9 cellular contexts compared by ENCODE assay signal in genomic region chr18:48137354-48138208, GRCh38.
A peak's percentile ranks its signal among the peaks of the same experiment; 100 is the strongest.
DNase-seq lines count a peak whose midpoint lies in the region; TF ChIP-seq lines count a peak whose summit lies in the region.
"Had no signal": no experiment of that assay in that cellular context is flagged by ENCODE, and none has a peak within 500 bp of the region (broad histone marks: within the 10 kb centered on the region; RNA-seq: fewer than 3 reads in every experiment).

No MANE protein-coding gene starts in this region.

- H3K9me3 ChIP-seq in stomach, result no peaks in the 10 kb centered on the region
- no peaks in the 10 kb centered on the region for H3K9me3 ChIP-seq in neuronal stem cell (replicated peaks in 1 of 2; ENCODE audit: control insufficient read depth in 2 of 2, insufficient read depth in 1 of 2, low read depth in 1 of 2, low read length in 2 of 2)

- H3K4me2 ChIP-seq in neuronal stem cell (ENCODE audit: insufficient read depth, low read length, poor library complexity, severe bottlenecking), result no peak overlapping the region

- no peak overlapping the region for H2BK12ac ChIP-seq in neuronal stem cell (ENCODE audit: low read length)

- CTCF ChIA-PET in activated CD4-positive, alpha-beta memory T cell treated with anti-CD3 and anti-CD28 coated beads for 36 hours (lab: Charles Lee), result no interaction called here
- CTCF ChIA-PET in activated CD4-positive, alpha-beta memory T cell treated with anti-CD3 and anti-CD28 coated beads, Interleukin-2, amount 10 ng/mL, durations not matched to agents 7 days and 5 days (lab: Charles Lee), result no interaction called here

- no peak overlapping the region for H2BK15ac ChIP-seq in neuronal stem cell (ENCODE audit: low read length)

- peaks cover 51% of the 10 kb centered on the region for H3K27me3 Mint-ChIP-seq in activated CD4-positive, alpha-beta memory T cell treated with anti-CD3 and anti-CD28 coated beads for 36 hours
- H3K27me3 Mint-ChIP-seq in activated CD4-positive, alpha-beta memory T cell treated with anti-CD3 and anti-CD28 coated beads, Interleukin-2, amount 10 ng/mL, durations not matched to agents 7 days and 5 days, result peaks cover 71% of the 10 kb centered on the region
- H3K27me3 Mint-ChIP-seq in activated naive CD8-positive, alpha-beta T cell treated with anti-CD3 and anti-CD28 coated beads for 36 hours, result peaks cover 65% of the 10 kb centered on the region

- no peak overlapping the region for H2AK5ac ChIP-seq in neuronal stem cell (ENCODE audit: low read depth, low read length)

- H3K4me1 Mint-ChIP-seq in activated CD4-positive, alpha-beta memory T cell treated with anti-CD3 and anti-CD28 coated beads for 36 hours (ENCODE audit: low read depth), result peaks cover 18% of the 10 kb centered on the region
- peaks cover 55% of the 10 kb centered on the region for H3K4me1 Mint-ChIP-seq in activated CD4-positive, alpha-beta memory T cell treated with anti-CD3 and anti-CD28 coated beads, Interleukin-2, amount 10 ng/mL, durations not matched to agents 7 days and 5 days
- peaks cover 14% of the 10 kb centered on the region for H3K4me1 Mint-ChIP-seq in activated naive CD8-positive, alpha-beta T cell treated with anti-CD3 and anti-CD28 coated beads for 36 hours

- TF ChIP-seq POLR2A in stomach (IDR thresholded peaks at IDR 0.05), result no peak

- no peak overlapping the region for H3K14ac ChIP-seq in neuronal stem cell (ENCODE audit: low read length)

- H3K27me3 ChIP-seq in stomach, result peaks cover 0 to 34% (median 18%) of the 10 kb centered on the region in 3 donors
- H3K27me3 ChIP-seq in neuronal stem cell (ENCODE audit: control insufficient read depth in 3 of 3, insufficient read depth in 3 of 3, low read depth in 1 of 3, low read length in 3 of 3), result peaks cover 15 to 76% (median 49%) of the 10 kb centered on the region in 3 experiments

- TF ChIP-seq EP300 in stomach (IDR thresholded peaks at IDR 0.05), result no peak

- POLR2A ChIA-PET in activated CD4-positive, alpha-beta memory T cell treated with anti-CD3 and anti-CD28 coated beads for 36 hours (lab: Charles Lee), result no interaction called here
- POLR2A ChIA-PET in activated CD4-positive, alpha-beta memory T cell treated with anti-CD3 and anti-CD28 coated beads, Interleukin-2, amount 10 ng/mL, durations not matched to agents 7 days and 5 days (lab: Charles Lee), result interaction anchor here (1.0 kb wide), 1 partner anchor 14 kb away, joined by 3 read pairs; no protein-coding TSS in a partner anchor

- intact Hi-C loops in activated CD4-positive, alpha-beta memory T cell treated with anti-CD3 and anti-CD28 coated beads for 36 hours (cut with micrococcal nuclease), result no loop called here
- intact Hi-C loops in stomach (cut with DNase I; ENCODE audit: low total_unique reads), result no loop called here

- TF ChIP-seq CTCF in stomach (IDR thresholded peaks at IDR 0.05), result no peak

- H3K4me3 Mint-ChIP-seq in activated CD4-positive, alpha-beta memory T cell treated with anti-CD3 and anti-CD28 coated beads for 36 hours, result peak overlapping the region; percentile 17
- H3K4me3 Mint-ChIP-seq in activated CD4-positive, alpha-beta memory T cell treated with anti-CD3 and anti-CD28 coated beads, Interleukin-2, amount 10 ng/mL, durations not matched to agents 7 days and 5 days, result no peak overlapping the region
- peak overlapping the region; percentile 38 for H3K4me3 Mint-ChIP-seq in activated naive CD8-positive, alpha-beta T cell treated with anti-CD3 and anti-CD28 coated beads for 36 hours

- no peak overlapping the region for H4K8ac ChIP-seq in neuronal stem cell (ENCODE audit: low read depth, low read length)

- WGBS in stomach, 5 donors, result 29 to 51% (median 45%) methylated on average over 13 of the region's 13 CpGs
- no CpG with 5 or more reads among the region's 13 CpGs for WGBS in neuronal stem cell (ENCODE audit: extremely low coverage in 2 of 2, insufficient read length in 2 of 2, insufficient replicate concordance in 1 of 2), 2 donors

- no peak for DNase-seq in activated CD4-positive, alpha-beta memory T cell treated with anti-CD3 and anti-CD28 coated beads for 36 hours
- no peak for DNase-seq in activated CD4-positive, alpha-beta memory T cell treated with anti-CD3 and anti-CD28 coated beads, Interleukin-2, amount 10 ng/mL, durations not matched to agents 7 days and 5 days
- no peak for DNase-seq in activated naive CD8-positive, alpha-beta T cell treated with anti-CD3 and anti-CD28 coated beads for 36 hours
- DNase-seq in left kidney (ENCODE audit: low read depth, low spot score) (peak; percentile 80), stomach (peak; percentile 69), superior temporal gyrus (ENCODE audit: extremely low spot score) (no peak), neuronal stem cell (ENCODE audit: low spot score) (no peak)
- no peak for DNase-seq in effector CD4-positive, alpha-beta T cell
- DNase-seq: NCI-H446 treated with DMSO at 0.1 percent for 48 hours had no signal

- no peaks in the 10 kb centered on the region for H3K79me1 ChIP-seq in neuronal stem cell (ENCODE audit: low read depth, low read length)

- no peak overlapping the region for H3K27ac Mint-ChIP-seq in activated CD4-positive, alpha-beta memory T cell treated with anti-CD3 and anti-CD28 coated beads for 36 hours
- no peak overlapping the region for H3K27ac Mint-ChIP-seq in activated CD4-positive, alpha-beta memory T cell treated with anti-CD3 and anti-CD28 coated beads, Interleukin-2, amount 10 ng/mL, durations not matched to agents 7 days and 5 days
- H3K27ac Mint-ChIP-seq in activated naive CD8-positive, alpha-beta T cell treated with anti-CD3 and anti-CD28 coated beads for 36 hours, result no peak overlapping the region

- no peaks in the 10 kb centered on the region for H3K36me3 Mint-ChIP-seq in activated CD4-positive, alpha-beta memory T cell treated with anti-CD3 and anti-CD28 coated beads for 36 hours
- no peaks in the 10 kb centered on the region for H3K36me3 Mint-ChIP-seq in activated CD4-positive, alpha-beta memory T cell treated with anti-CD3 and anti-CD28 coated beads, Interleukin-2, amount 10 ng/mL, durations not matched to agents 7 days and 5 days (ENCODE audit: low read depth)
- no peaks in the 10 kb centered on the region for H3K36me3 Mint-ChIP-seq in activated naive CD8-positive, alpha-beta T cell treated with anti-CD3 and anti-CD28 coated beads for 36 hours

- H4K91ac ChIP-seq in neuronal stem cell (ENCODE audit: low read depth, low read length, poor library complexity), result no peak overlapping the region

- H3K27ac ChIP-seq in stomach (peak overlapping the region; percentile 78 to 90 (median 87)), neuronal stem cell (replicated peaks; ENCODE audit: low read length) (no peak overlapping the region)

- H3K4me3 ChIP-seq in stomach, result peak overlapping the region; percentile 59 to 68 (median 64)
- no peak overlapping the region for H3K4me3 ChIP-seq in neuronal stem cell (ENCODE audit: low read length in 2 of 2)

- no peak overlapping the region for H3K4ac ChIP-seq in neuronal stem cell (ENCODE audit: low read length)

- H2AFZ ChIP-seq in neuronal stem cell (ENCODE audit: low read length), result no peak overlapping the region

- H2BK120ac ChIP-seq in neuronal stem cell (ENCODE audit: low read depth, low read length), result no peak overlapping the region

- no peak overlapping the region for H2BK5ac ChIP-seq in neuronal stem cell (ENCODE audit: low read length)

- H3K9ac ChIP-seq in neuronal stem cell (ENCODE audit: low read depth, low read length, poor library complexity), result no peak overlapping the region

- H3K23ac ChIP-seq in neuronal stem cell (ENCODE audit: low read depth, low read length, poor library complexity), result no peak overlapping the region

- no peaks in the 10 kb centered on the region for H3K9me3 Mint-ChIP-seq in activated CD4-positive, alpha-beta memory T cell treated with anti-CD3 and anti-CD28 coated beads for 36 hours
- H3K9me3 Mint-ChIP-seq in activated CD4-positive, alpha-beta memory T cell treated with anti-CD3 and anti-CD28 coated beads, Interleukin-2, amount 10 ng/mL, durations not matched to agents 7 days and 5 days, result no peaks in the 10 kb centered on the region
- H3K9me3 Mint-ChIP-seq in activated naive CD8-positive, alpha-beta T cell treated with anti-CD3 and anti-CD28 coated beads for 36 hours, result no peaks in the 10 kb centered on the region

- no peak overlapping the region for H3K18ac ChIP-seq in neuronal stem cell (ENCODE audit: low read length)

- H3K4me1 ChIP-seq in stomach, result peaks cover 45 to 92% (median 87%) of the 10 kb centered on the region in 4 donors
- peaks cover 0 to 3% of the 10 kb centered on the region in 2 donors for H3K4me1 ChIP-seq in neuronal stem cell (ENCODE audit: control insufficient read depth in 2 of 2, insufficient read depth in 1 of 2, low read depth in 1 of 2, low read length in 2 of 2)

- H3K36me3 ChIP-seq in stomach (no peaks in the 10 kb centered on the region), neuronal stem cell (replicated peaks in 1 of 2; ENCODE audit: control insufficient read depth in 2 of 2, insufficient read depth in 2 of 2, low read length in 2 of 2) (no peaks in the 10 kb centered on the region)

Comparison
In these comparisons a context has a peak if more than half of its experiments do, and no peak if none do; other contexts are left out.
1. DNase-seq: peak in left kidney (single experiment) and stomach (single experiment); none in activated CD4-positive, alpha-beta memory T cell treated with anti-CD3 and anti-CD28 coated beads for 36 hours (single experiment), activated CD4-positive, alpha-beta memory T cell treated with anti-CD3 and anti-CD28 coated beads, Interleukin-2, amount 10 ng/mL, durations not matched to agents 7 days and 5 days (single experiment), activated naive CD8-positive, alpha-beta T cell treated with anti-CD3 and anti-CD28 coated beads for 36 hours (single experiment), superior temporal gyrus (single experiment), effector CD4-positive, alpha-beta T cell (single experiment) and neuronal stem cell (single experiment).
2. H3K4me3 ChIP-seq: peak in stomach (4 of 4); none in neuronal stem cell (0 of 2).